Comparison of ENCODE assay signal across 1 cellular context in the genomic region with DNA sequence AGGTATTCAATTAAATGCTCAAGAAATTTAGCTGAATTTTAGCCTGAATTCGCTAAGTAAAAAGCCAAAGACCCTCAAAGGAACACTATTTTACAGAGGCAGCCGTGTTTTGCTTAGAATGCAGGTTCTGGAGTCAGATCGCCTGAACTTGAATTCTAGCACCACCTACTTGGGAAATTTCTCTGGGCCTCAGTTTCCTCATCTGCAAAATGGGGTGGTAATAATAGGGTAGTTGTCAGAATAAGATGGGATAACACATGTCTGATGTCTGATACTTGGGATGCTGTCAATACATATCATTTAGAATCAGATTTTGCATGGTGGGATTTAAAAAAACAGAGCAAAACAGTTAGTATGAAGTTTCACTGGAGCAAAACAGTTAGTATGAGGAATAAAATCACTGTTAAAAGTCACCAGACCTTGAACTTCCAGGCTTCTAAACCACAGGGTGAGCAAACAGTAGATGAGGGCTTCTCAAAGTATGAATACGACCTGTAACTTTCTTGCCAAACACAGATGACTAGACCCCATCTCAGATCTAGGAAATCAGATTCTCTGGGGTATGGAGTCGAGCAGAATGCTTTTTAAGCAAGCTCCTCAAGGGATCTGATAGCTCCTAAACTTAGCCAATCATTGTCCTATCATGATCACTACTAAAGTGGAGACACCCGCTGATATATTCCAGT.
TF ChIP-seq lines count a peak whose summit lies in the region.

No MANE protein-coding gene starts in this region.

TF ChIP-seq in IMR-90, 13 proteins besides CTCF, POLR2A, EP300 and RAD21:
- TF ChIP-seq RCOR1 (IDR thresholded peaks at IDR 0.05; ENCODE audit: insufficient replicate concordance, low read length) (no peak), BHLHE40 (IDR thresholded peaks at IDR 0.05; ENCODE audit: low read depth, low read length) (no peak), FOS (IDR thresholded peaks at IDR 0.05; ENCODE audit: low read depth, low read length) (no peak), SMC3 (IDR thresholded peaks at IDR 0.05; ENCODE audit: low read depth, low read length) (no peak), MAFK (IDR thresholded peaks at IDR 0.05; ENCODE audit: low read depth, low read length) (no peak), MXI1 (IDR thresholded peaks at IDR 0.05; ENCODE audit: borderline replicate concordance, low read depth, low read length) (no peak), MAZ (IDR thresholded peaks at IDR 0.05; ENCODE audit: borderline replicate concordance, low read depth, low read length) (no peak), NFE2L2 (IDR thresholded peaks at IDR 0.05; ENCODE audit: low read depth, low read length) (no peak), RFX5 (IDR thresholded peaks at IDR 0.05; ENCODE audit: low read depth, low read length) (no peak), CHD1 (IDR thresholded peaks at IDR 0.05; ENCODE audit: low read depth, low read length) (no peak), CEBPB (IDR thresholded peaks at IDR 0.05; ENCODE audit: low read depth, low read length) (no peak)
- TF ChIP-seq, protein P1, sequence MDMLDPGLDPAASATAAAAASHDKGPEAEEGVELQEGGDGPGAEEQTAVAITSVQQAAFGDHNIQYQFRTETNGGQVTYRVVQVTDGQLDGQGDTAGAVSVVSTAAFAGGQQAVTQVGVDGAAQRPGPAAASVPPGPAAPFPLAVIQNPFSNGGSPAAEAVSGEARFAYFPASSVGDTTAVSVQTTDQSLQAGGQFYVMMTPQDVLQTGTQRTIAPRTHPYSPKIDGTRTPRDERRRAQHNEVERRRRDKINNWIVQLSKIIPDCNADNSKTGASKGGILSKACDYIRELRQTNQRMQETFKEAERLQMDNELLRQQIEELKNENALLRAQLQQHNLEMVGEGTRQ (IDR thresholded peaks at IDR 0.05; ENCODE audit: low read depth, low read length) = no peak
- TF ChIP-seq, protein P2, sequence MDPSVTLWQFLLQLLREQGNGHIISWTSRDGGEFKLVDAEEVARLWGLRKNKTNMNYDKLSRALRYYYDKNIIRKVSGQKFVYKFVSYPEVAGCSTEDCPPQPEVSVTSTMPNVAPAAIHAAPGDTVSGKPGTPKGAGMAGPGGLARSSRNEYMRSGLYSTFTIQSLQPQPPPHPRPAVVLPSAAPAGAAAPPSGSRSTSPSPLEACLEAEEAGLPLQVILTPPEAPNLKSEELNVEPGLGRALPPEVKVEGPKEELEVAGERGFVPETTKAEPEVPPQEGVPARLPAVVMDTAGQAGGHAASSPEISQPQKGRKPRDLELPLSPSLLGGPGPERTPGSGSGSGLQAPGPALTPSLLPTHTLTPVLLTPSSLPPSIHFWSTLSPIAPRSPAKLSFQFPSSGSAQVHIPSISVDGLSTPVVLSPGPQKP (IDR thresholded peaks at IDR 0.05; ENCODE audit: borderline replicate concordance, low read depth, low read length) = no peak
